Comparison of ENCODE assay signal across 26 cellular contexts in genomic region chr5:89010512-89010911, GRCh38.
"Had no signal": no experiment of that assay in that cellular context is flagged by ENCODE, and none has a peak within 500 bp of the region (broad histone marks: within the 10 kb centered on the region; RNA-seq: fewer than 3 reads in every experiment).

No MANE protein-coding gene starts in this region.

- H3K4me1 ChIP-seq: left lung, right atrium auricular region, right lobe of liver, transverse colon, upper lobe of left lung, vagina had no signal

- H3K4me2 ChIP-seq: smooth muscle cell had no signal

- H3K9me3 ChIP-seq: left lung, ovary, right atrium auricular region, right lobe of liver, transverse colon, upper lobe of left lung, vagina had no signal

- H3K9me3 Mint-ChIP-seq: mesothelial cell of epicardium; natural killer cell treated with Interleukin-12 subunit alpha and Interleukin-12 subunit beta and Interleukin-15 and Interleukin-18, amount 100 ng/mL, for 72 hours; stimulated activated memory B cell treated with anti-CD40 and anti-IgM and Interleukin-4, amounts not matched to agents 10 μg/mL and 1 μg/mL and 100 μg/mL, for 72 hours; stimulated activated naive CD8-positive, alpha-beta T cell treated with anti-CD3 and anti-CD28 coated beads, Interleukin-15, amount 100 ng/mL, for 72 hours had no signal

- H3K4me3 Mint-ChIP-seq: mesothelial cell of epicardium; naive B cell; natural killer cell treated with Interleukin-12 subunit alpha and Interleukin-12 subunit beta and Interleukin-15 and Interleukin-18, amount 100 ng/mL, for 72 hours; stimulated activated memory B cell treated with anti-CD40 and anti-IgM and Interleukin-4, amounts not matched to agents 10 μg/mL and 1 μg/mL and 100 μg/mL, for 72 hours; stimulated activated naive CD8-positive, alpha-beta T cell treated with anti-CD3 and anti-CD28 coated beads, Interleukin-15, amount 100 ng/mL, for 72 hours had no signal

- H3K27me3 ChIP-seq: left lung, ovary, right atrium auricular region, right lobe of liver, transverse colon, upper lobe of left lung, vagina had no signal

- H3K4me3 ChIP-seq: left lung, lung, ovary, right atrium auricular region, right lobe of liver, smooth muscle cell, transverse colon, upper lobe of left lung, vagina had no signal

- H3K36me3 Mint-ChIP-seq: mesothelial cell of epicardium; natural killer cell treated with Interleukin-12 subunit alpha and Interleukin-12 subunit beta and Interleukin-15 and Interleukin-18, amount 100 ng/mL, for 72 hours; stimulated activated memory B cell treated with anti-CD40 and anti-IgM and Interleukin-4, amounts not matched to agents 10 μg/mL and 1 μg/mL and 100 μg/mL, for 72 hours had no signal

- H3K36me3 ChIP-seq: left lung, ovary, right atrium auricular region, right lobe of liver, transverse colon, upper lobe of left lung, vagina had no signal

- ATAC-seq: left colon; left lung; right lobe of liver; stimulated activated memory B cell treated with anti-CD40 and anti-IgM and Interleukin-4, amounts not matched to agents 10 μg/mL and 1 μg/mL and 100 μg/mL, for 72 hours; stimulated activated naive CD8-positive, alpha-beta T cell treated with anti-CD3 and anti-CD28 coated beads, Interleukin-15, amount 100 ng/mL, for 72 hours had no signal

- DNase-seq: hippocampal formation; kidney; left colon; left lung; mesendoderm; naive B cell; ovary; right lobe of liver; stimulated activated CD4-positive, alpha-beta T cell treated with anti-CD3 and anti-CD28 coated beads, Interleukin-1b, Interleukin-23, amount 100 ng/mL, for 48 hours; stimulated activated CD4-positive, alpha-beta T cell treated with anti-CD3 and anti-CD28 coated beads, Interleukin-2, amount 100 ng/mL, for 48 hours; stimulated activated CD4-positive, alpha-beta T cell treated with anti-CD3 and anti-CD28 coated beads, Interleukin-4, amount 100 ng/mL, for 4 hours; stimulated activated CD8-positive, alpha-beta memory T cell treated with anti-CD3 and anti-CD28 coated beads, Interleukin-4, amount 100 ng/mL, for 48 hours; stimulated activated naive CD4-positive, alpha-beta T cell treated with Interleukin-2 at 50 U/mL for 16 hours; stimulated activated naive CD8-positive, alpha-beta T cell treated with anti-CD3 and anti-CD28 coated beads, Interleukin-15, amount 100 ng/mL, for 72 hours; substantia nigra; transverse colon; upper lobe of left lung had no signal

- H3K4me1 Mint-ChIP-seq: stimulated activated memory B cell treated with anti-CD40 and anti-IgM and Interleukin-4, amounts not matched to agents 10 μg/mL and 1 μg/mL and 100 μg/mL, for 72 hours; stimulated activated naive CD8-positive, alpha-beta T cell treated with anti-CD3 and anti-CD28 coated beads, Interleukin-15, amount 100 ng/mL, for 72 hours had no signal

- FAIRE-seq: islet of Langerhans, kidney had no signal

- H3K27me3 Mint-ChIP-seq: naive B cell; natural killer cell treated with Interleukin-12 subunit alpha and Interleukin-12 subunit beta and Interleukin-15 and Interleukin-18, amount 100 ng/mL, for 72 hours; progenitor cell of endocrine pancreas; stimulated activated memory B cell treated with anti-CD40 and anti-IgM and Interleukin-4, amounts not matched to agents 10 μg/mL and 1 μg/mL and 100 μg/mL, for 72 hours had no signal

- H3K27ac ChIP-seq: left lung, ovary, right atrium auricular region, right lobe of liver, transverse colon, upper lobe of left lung, vagina had no signal
